8 cellular contexts compared by ENCODE assay signal in genomic region chr6:13709698-13710551, GRCh38. TPM values are rescaled to one million over a fixed set of nuclear protein-coding genes. Genes with fewer than 3 reads are reported as not detected.
A peak's percentile ranks its signal among the peaks of the same experiment; 100 is the strongest.
DNase-seq lines count a peak whose midpoint lies in the region; ATAC-seq and TF ChIP-seq lines count a peak whose summit lies in the region.

No MANE protein-coding gene starts in this region.

- TF ChIP-seq POLR2A in sigmoid colon (IDR thresholded peaks at IDR 0.05), result no peak

- peaks cover 13% of the 10 kb centered on the region for H3K4me1 Mint-ChIP-seq in Calu3 (ENCODE audit: low read depth, unreplicated experiment)
- H3K4me1 Mint-ChIP-seq in WTC11, result peaks cover 30% of the 10 kb centered on the region

- H3K4me1 ChIP-seq in sigmoid colon, result peaks cover 0 to 33% (median 24%) of the 10 kb centered on the region in 4 donors

- CTCF ChIA-PET in Calu3 (lab: Charles Lee) (no interaction called here), WTC11 (lab: Charles Lee) (interaction anchor here (1.0 kb wide), 1 partner anchor 85 kb away, joined by 4 read pairs; no protein-coding TSS in a partner anchor)

- H3K36me3 ChIP-seq in sigmoid colon, result no peaks in the 10 kb centered on the region

- BruUV-seq in Calu3 (replicated peaks; lab: Mats Ljungman, UMichigan), result TSS peak; percentile 33

- peak overlapping the region; percentile 87 for H3K4me3 Mint-ChIP-seq in Calu3 (ENCODE audit: low read depth, unreplicated experiment)
- H3K4me3 Mint-ChIP-seq in WTC11, result peak overlapping the region; percentile 96

- no peak for TF ChIP-seq CTCF in Calu3 (IDR thresholded peaks at IDR 0.05; ENCODE audit: unreplicated experiment)
- no peak for TF ChIP-seq CTCF in WTC11 (IDR thresholded peaks at IDR 0.05)
- no peak for TF ChIP-seq CTCF in sigmoid colon (IDR thresholded peaks at IDR 0.05)

- no peaks in the 10 kb centered on the region for H3K9me3 ChIP-seq in sigmoid colon

- no peaks in the 10 kb centered on the region for H3K27me3 Mint-ChIP-seq in Calu3 (ENCODE audit: unreplicated experiment)
- no peaks in the 10 kb centered on the region for H3K27me3 Mint-ChIP-seq in WTC11 (ENCODE audit: low read depth)

- DNase-seq in Calu3 (no peak), WTC11 (ENCODE audit: low spot score) (no peak), germinal center (ENCODE audit: low spot score) (peak; percentile 41), sigmoid colon (no peak), NCI-H2107 (lab: John Stamatoyannopoulos, UW) (no peak)
- DNase-seq in Jurkat, Clone E6-1 (ENCODE audit: low read depth, low spot score), result peak; percentile 67

- peak overlapping the region; percentile 95 to 97 (median 96) for H3K27ac ChIP-seq in sigmoid colon

- 1 to 2% methylated on average over 10 of the region's 10 CpGs for WGBS in sigmoid colon, 2 donors

- peak overlapping the region; percentile 65 for H3K4me3 ChIP-seq in Jurkat, Clone E6-1 (ENCODE audit: low read length)
- peak overlapping the region; percentile 71 to 91 (median 88) for H3K4me3 ChIP-seq in sigmoid colon

- TF ChIP-seq EP300 in sigmoid colon (IDR thresholded peaks at IDR 0.05), result no peak

- ATAC-seq in WTC11 (no peak), HG02938 (IDR thresholded peaks at IDR 0.05; ENCODE audit: unreplicated experiment) (no peak), HG03354 (IDR thresholded peaks at IDR 0.05; ENCODE audit: poor library complexity, severe bottlenecking, unreplicated experiment) (no peak)

- no peaks in the 10 kb centered on the region for H3K9me3 Mint-ChIP-seq in Calu3 (ENCODE audit: low read depth, unreplicated experiment)
- no peaks in the 10 kb centered on the region for H3K9me3 Mint-ChIP-seq in WTC11

- H3K36me3 Mint-ChIP-seq in Calu3 (ENCODE audit: insufficient read depth, unreplicated experiment) (peaks cover 42% of the 10 kb centered on the region), WTC11 (no peaks in the 10 kb centered on the region)

- H3K27ac Mint-ChIP-seq in Calu3 (ENCODE audit: unreplicated experiment) (peak overlapping the region; percentile 74), WTC11 (peak overlapping the region; percentile 82)

- no peaks in the 10 kb centered on the region for H3K27me3 ChIP-seq in sigmoid colon

- intact Hi-C loops in Calu3 (cut with micrococcal nuclease; ENCODE audit: unreplicated experiment), result loop anchor here (5.0 kb wide), 1 partner anchor 48 kb away; no protein-coding TSS in a partner anchor
- intact Hi-C loops in sigmoid colon (cut with DNase I), result loop anchor here (2.0 kb wide), 2 partner anchors 57 to 135 kb away; partner anchors contain the start of gene SIRT5

- POLR2A ChIA-PET in WTC11 (lab: Charles Lee), result interaction anchor here (0.5 to 1.4 kb wide), 2 partner anchors 43 to 95 kb away, joined by 3 to 4 read pairs; partner anchors contain the start of gene NOL7

TF ChIP-seq in WTC11, 78 proteins besides CTCF, POLR2A, EP300 and RAD21:
- no peak for TF ChIP-seq ZNF232 (CRISPR knock-in tag; IDR thresholded peaks at IDR 0.05)
- no peak for TF ChIP-seq SOX15 (CRISPR knock-in tag; IDR thresholded peaks at IDR 0.05)
- TF ChIP-seq, protein P1, sequence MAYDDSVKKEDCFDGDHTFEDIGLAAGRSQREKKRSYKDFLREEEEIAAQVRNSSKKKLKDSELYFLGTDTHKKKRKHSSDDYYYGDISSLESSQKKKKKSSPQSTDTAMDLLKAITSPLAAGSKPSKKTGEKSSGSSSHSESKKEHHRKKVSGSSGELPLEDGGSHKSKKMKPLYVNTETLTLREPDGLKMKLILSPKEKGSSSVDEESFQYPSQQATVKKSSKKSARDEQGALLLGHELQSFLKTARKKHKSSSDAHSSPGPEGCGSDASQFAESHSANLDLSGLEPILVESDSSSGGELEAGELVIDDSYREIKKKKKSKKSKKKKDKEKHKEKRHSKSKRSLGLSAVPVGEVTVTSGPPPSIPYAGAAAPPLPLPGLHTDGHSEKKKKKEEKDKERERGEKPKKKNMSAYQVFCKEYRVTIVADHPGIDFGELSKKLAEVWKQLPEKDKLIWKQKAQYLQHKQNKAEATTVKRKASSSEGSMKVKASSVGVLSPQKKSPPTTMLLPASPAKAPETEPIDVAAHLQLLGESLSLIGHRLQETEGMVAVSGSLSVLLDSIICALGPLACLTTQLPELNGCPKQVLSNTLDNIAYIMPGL (CRISPR knock-in tag; IDR thresholded peaks at IDR 0.05), result no peak
- TF ChIP-seq PREB (CRISPR knock-in tag; IDR thresholded peaks at IDR 0.05; ENCODE audit: borderline replicate concordance), result no peak
- TF ChIP-seq GABPB1 (CRISPR knock-in tag; IDR thresholded peaks at IDR 0.05), result no peak
- no peak for TF ChIP-seq E2F1 (CRISPR knock-in tag; IDR thresholded peaks at IDR 0.05)
- TF ChIP-seq PRRX2 (CRISPR knock-in tag; IDR thresholded peaks at IDR 0.05), result no peak
- TF ChIP-seq TEAD4 (CRISPR knock-in tag; IDR thresholded peaks at IDR 0.05), result no peak
- no peak for TF ChIP-seq RELA (CRISPR knock-in tag; IDR thresholded peaks at IDR 0.05; ENCODE audit: borderline replicate concordance)
- TF ChIP-seq TP53 (CRISPR knock-in tag; IDR thresholded peaks at IDR 0.05), result no peak
- no peak for TF ChIP-seq FOXK1 (CRISPR knock-in tag; IDR thresholded peaks at IDR 0.05)
- no peak for TF ChIP-seq CREM (CRISPR knock-in tag; IDR thresholded peaks at IDR 0.05)
- TF ChIP-seq, protein P2, sequence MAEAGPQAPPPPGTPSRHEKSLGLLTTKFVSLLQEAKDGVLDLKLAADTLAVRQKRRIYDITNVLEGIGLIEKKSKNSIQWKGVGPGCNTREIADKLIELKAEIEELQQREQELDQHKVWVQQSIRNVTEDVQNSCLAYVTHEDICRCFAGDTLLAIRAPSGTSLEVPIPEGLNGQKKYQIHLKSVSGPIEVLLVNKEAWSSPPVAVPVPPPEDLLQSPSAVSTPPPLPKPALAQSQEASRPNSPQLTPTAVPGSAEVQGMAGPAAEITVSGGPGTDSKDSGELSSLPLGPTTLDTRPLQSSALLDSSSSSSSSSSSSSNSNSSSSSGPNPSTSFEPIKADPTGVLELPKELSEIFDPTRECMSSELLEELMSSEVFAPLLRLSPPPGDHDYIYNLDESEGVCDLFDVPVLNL (CRISPR knock-in tag; IDR thresholded peaks at IDR 0.05; ENCODE audit: borderline replicate concordance, low read depth), result no peak
- TF ChIP-seq CBFB (CRISPR knock-in tag; IDR thresholded peaks at IDR 0.05; ENCODE audit: low read depth), result no peak
- TF ChIP-seq, protein P3, sequence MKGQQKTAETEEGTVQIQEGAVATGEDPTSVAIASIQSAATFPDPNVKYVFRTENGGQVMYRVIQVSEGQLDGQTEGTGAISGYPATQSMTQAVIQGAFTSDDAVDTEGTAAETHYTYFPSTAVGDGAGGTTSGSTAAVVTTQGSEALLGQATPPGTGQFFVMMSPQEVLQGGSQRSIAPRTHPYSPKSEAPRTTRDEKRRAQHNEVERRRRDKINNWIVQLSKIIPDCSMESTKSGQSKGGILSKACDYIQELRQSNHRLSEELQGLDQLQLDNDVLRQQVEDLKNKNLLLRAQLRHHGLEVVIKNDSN (CRISPR knock-in tag; IDR thresholded peaks at IDR 0.05), result no peak
- TF ChIP-seq CREB1 (CRISPR knock-in tag; IDR thresholded peaks at IDR 0.05), result no peak
TF ChIP-seq in WTC11: peak in this region for 0.

RNA-seq across cellular contexts. Expression of gene RANBP9, which starts 1.7 kb away (rescaled TPM):
- total RNA-seq in Calu3 (2022), result 17.8 and 20.4 TPM in 2 replicates
- 53.6 TPM for polyA plus RNA-seq in Jurkat, Clone E6-1 (2012; ENCODE audit: insufficient read depth, insufficient read length)
- total RNA-seq in WTC11 (2021), result 31.5 to 33.4 TPM (median 33.4 TPM) in 3 replicates
- total RNA-seq in sigmoid colon, result 10 to 100 TPM; 49.6 to 84.3 (median 55.3) TPM
- 10 to 100 TPM; 19.4 to 26.6 (median 22.2) TPM for polyA plus RNA-seq in sigmoid colon

Comparison
In these comparisons a context has a peak if more than half of its experiments do, and no peak if none do; other contexts are left out.
1. DNase-seq: peak in Jurkat, Clone E6-1 (single experiment) and germinal center (single experiment); none in Calu3 (single experiment), WTC11 (single experiment), sigmoid colon (single experiment) and NCI-H2107 (single experiment).